Comparison of ENCODE assay signal across 7 cellular contexts in the genomic region with DNA sequence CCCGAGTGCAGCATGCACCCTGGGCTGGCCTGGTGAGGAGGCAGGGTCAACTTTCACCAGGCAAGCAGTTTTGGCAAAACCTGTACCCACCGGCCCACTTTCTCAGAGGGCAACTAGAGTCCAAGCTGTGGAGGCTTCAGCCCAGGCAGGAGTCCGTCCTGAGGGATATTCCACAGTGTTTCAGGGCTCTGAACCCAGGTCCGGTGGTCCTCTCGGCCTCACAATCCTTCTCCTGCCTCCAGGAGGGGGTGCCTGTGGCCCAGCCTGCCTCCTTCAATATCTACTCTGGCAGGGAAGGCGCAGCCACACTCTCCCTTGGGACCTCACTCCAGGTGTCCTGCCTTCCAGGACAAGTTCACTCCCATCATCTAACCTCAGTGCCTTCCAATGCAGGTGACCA. TPM values are rescaled to one million over a fixed set of nuclear protein-coding genes. Genes with fewer than 3 reads are reported as not detected.
"Had no signal": no experiment of that assay in that cellular context is flagged by ENCODE, and none has a peak within 500 bp of the region (broad histone marks: within the 10 kb centered on the region; RNA-seq: fewer than 3 reads in every experiment).

No MANE protein-coding gene starts in this region.

- DNase-seq: GM23248, H9, HCEC 1CT, IMR-90 had no signal

- ATAC-seq: K562 had no signal

- H3K27ac Mint-ChIP-seq: H9 had no signal

- H3K4me1 Mint-ChIP-seq: H9 had no signal

- H3K4me3 ChIP-seq: GM23248, K562 had no signal

- H3K27ac ChIP-seq: GM23248 had no signal

- H3K4me3 Mint-ChIP-seq: H9 had no signal

RNA-seq across cellular contexts. Expression of gene PLA2G4E, which starts 3.9 kb away (rescaled TPM):
- total RNA-seq: GM23248, H1, H9, HT-29, IMR-90, K562 had no signal
- polyA plus RNA-seq: GM23248, IMR-90 had no signal
